In genomic region chr7:27064169-27064568, GRCh38 we compare ENCODE assay signal across 17 cellular contexts. TPM values are rescaled to one million over a fixed set of nuclear protein-coding genes. Genes with fewer than 3 reads are reported as not detected.
A peak's percentile ranks its signal among the peaks of the same experiment; 100 is the strongest.
DNase-seq lines count a peak whose midpoint lies in the region; ATAC-seq and TF ChIP-seq lines count a peak whose summit lies in the region.
"Had no signal": no experiment of that assay in that cellular context is flagged by ENCODE, and none has a peak within 500 bp of the region (broad histone marks: within the 10 kb centered on the region; RNA-seq: fewer than 3 reads in every experiment).

No MANE protein-coding gene starts in this region.

- TF ChIP-seq CTCF in Loucy (conservative IDR thresholded peaks at IDR 0.05; ENCODE audit: low read length) (no peak), VCaP (conservative IDR thresholded peaks at IDR 0.05) (no peak), fibroblast of villous mesenchyme (IDR thresholded peaks at IDR 0.05; ENCODE audit: insufficient read depth, low read depth, low read length) (no peak), retinal pigment epithelial cell (conservative IDR thresholded peaks at IDR 0.05; ENCODE audit: low read depth, low read length) (no peak)

- H3K9me3 ChIP-seq in Loucy (ENCODE audit: insufficient read depth, low read depth, low read length): no peaks in the 10 kb centered on the region
- H3K9me3 ChIP-seq: upper lobe of left lung had no signal

- H3K4me3 ChIP-seq in Loucy (ENCODE audit: low read length, poor library complexity, severe bottlenecking): no peak overlapping the region
- no peak overlapping the region for H3K4me3 ChIP-seq in fibroblast of villous mesenchyme (ENCODE audit: low read depth, low read length)
- no peak overlapping the region for H3K4me3 ChIP-seq in retinal pigment epithelial cell (ENCODE audit: low read length)
- H3K4me3 ChIP-seq: upper lobe of left lung had no signal

- no peaks in the 10 kb centered on the region for H3K36me3 ChIP-seq in Loucy (ENCODE audit: insufficient read depth, low read length)
- H3K36me3 ChIP-seq: upper lobe of left lung had no signal

- no peak overlapping the region for H3K4me2 ChIP-seq in Loucy (ENCODE audit: low read depth, low read length, poor library complexity, severe bottlenecking)

- H3K27me3 ChIP-seq in Loucy (ENCODE audit: insufficient read depth, low read length, poor library complexity, severe bottlenecking): no peaks in the 10 kb centered on the region
- H3K27me3 ChIP-seq: upper lobe of left lung had no signal

- no peaks in the 10 kb centered on the region for H3F3A ChIP-seq in Loucy (ENCODE audit: low read depth)

- no peaks in the 10 kb centered on the region for H4K20me1 ChIP-seq in Loucy (ENCODE audit: insufficient read depth, low read length, poor library complexity, severe bottlenecking)

- peak overlapping the region; percentile 42 for H3K27ac ChIP-seq in VCaP
- H3K27ac ChIP-seq: upper lobe of left lung had no signal

- no peak for ATAC-seq in GM21515 (IDR thresholded peaks at IDR 0.05; ENCODE audit: unreplicated experiment)
- no peak for ATAC-seq in Right ventricle myocardium superior (ENCODE audit: poor library complexity)
- ATAC-seq: left colon had no signal

- H3K9ac ChIP-seq in Loucy (ENCODE audit: low read depth, low read length, poor library complexity, severe bottlenecking): no peak overlapping the region

- DNase-seq in fibroblast of villous mesenchyme (ENCODE audit: low read depth) (peak; percentile 45), retinal pigment epithelial cell (ENCODE audit: low read depth) (peak; percentile 14), ecto neural progenitor cell (ENCODE audit: low spot score) (no peak), Right ventricle myocardium superior (no peak)
- DNase-seq: activated CD4-positive, alpha-beta T cell treated with anti-CD3 and anti-CD28 coated beads for 4 hours; activated CD8-positive, alpha-beta memory T cell treated with anti-CD3 and anti-CD28 coated beads, Interleukin-2, amount 50 U/mL, for 48 hours; cortex of kidney; hippocampal formation; left colon; NCI-H146; stimulated activated CD4-positive, alpha-beta T cell treated with anti-CD3 and anti-CD28 coated beads, Interleukin-12 subunit alpha, Interleukin-12 subunit beta, amount 100 ng/mL, for 4 hours; stimulated activated naive CD4-positive, alpha-beta T cell treated with Interleukin-2 at 50 U/mL for 16 hours; T-helper 9 cell; upper lobe of left lung had no signal

- H2AFZ ChIP-seq in Loucy (ENCODE audit: low read length): peak overlapping the region; percentile 52; the same call in 1 of the 2 replicates

- H3K4me1 ChIP-seq in Loucy (ENCODE audit: insufficient read depth, low read length, poor library complexity, severe bottlenecking): peaks cover 4% of the 10 kb centered on the region
- H3K4me1 ChIP-seq: upper lobe of left lung had no signal

- no peaks in the 10 kb centered on the region for H3K9me2 ChIP-seq in Loucy (replicated peaks; ENCODE audit: low read depth, low read length)

- intact Hi-C loops in Right ventricle myocardium superior (cut with DNase I): no loop called here

- no peaks in the 10 kb centered on the region for H3K79me2 ChIP-seq in Loucy (ENCODE audit: insufficient read depth, low read length)

RNA-seq across cellular contexts. Expression of gene HOXA1, which starts 31.6 kb away (rescaled TPM):
- total RNA-seq in fibroblast of villous mesenchyme: 0.32 and 0.43 TPM in 2 replicates
- total RNA-seq in Right ventricle myocardium superior: 0.13 TPM

RNA-seq across cellular contexts. Expression of gene HOXA2, which starts 38.3 kb away (rescaled TPM):
- total RNA-seq in fibroblast of villous mesenchyme (0.64 and 0.86 TPM in 2 replicates), Right ventricle myocardium superior (0.11 TPM)

Comparison
In these comparisons a context has a peak if more than half of its experiments do, and no peak if none do; other contexts are left out.
1. DNase-seq: peak in fibroblast of villous mesenchyme (single experiment) and retinal pigment epithelial cell (single experiment); none in ecto neural progenitor cell (single experiment) and Right ventricle myocardium superior (single experiment).